Comparison of ENCODE assay signal across 12 cellular contexts in genomic region chr11:36565033-36565610, GRCh38. TPM values are rescaled to one million over a fixed set of nuclear protein-coding genes. Genes with fewer than 3 reads are reported as not detected.
DNase-seq lines count a peak whose midpoint lies in the region; ATAC-seq and TF ChIP-seq lines count a peak whose summit lies in the region.
"Had no signal": no experiment of that assay in that cellular context is flagged by ENCODE, and none has a peak within 500 bp of the region (broad histone marks: within the 10 kb centered on the region; RNA-seq: fewer than 3 reads in every experiment).

No MANE protein-coding gene starts in this region.

- no peak for TF ChIP-seq CTCF in stomach (IDR thresholded peaks at IDR 0.05)

- H3K27ac Mint-ChIP-seq in activated naive CD8-positive, alpha-beta T cell, result no peak overlapping the region
- no peak overlapping the region for H3K27ac Mint-ChIP-seq in activated naive CD8-positive, alpha-beta T cell treated with anti-CD3 and anti-CD28 coated beads, Interleukin-2, amount 50 U/mL, for 24 hours

- H3K4me1 Mint-ChIP-seq in activated naive CD8-positive, alpha-beta T cell (ENCODE audit: low read depth), result peaks cover 5% of the 10 kb centered on the region
- peaks cover 4% of the 10 kb centered on the region for H3K4me1 Mint-ChIP-seq in activated naive CD8-positive, alpha-beta T cell treated with anti-CD3 and anti-CD28 coated beads, Interleukin-2, amount 50 U/mL, for 24 hours

- no peaks in the 10 kb centered on the region for H3K9me3 Mint-ChIP-seq in activated naive CD8-positive, alpha-beta T cell (ENCODE audit: low read depth)
- no peaks in the 10 kb centered on the region for H3K9me3 Mint-ChIP-seq in activated naive CD8-positive, alpha-beta T cell treated with anti-CD3 and anti-CD28 coated beads, Interleukin-2, amount 50 U/mL, for 24 hours

- H3K27me3 Mint-ChIP-seq in activated naive CD8-positive, alpha-beta T cell, result peaks cover 33% of the 10 kb centered on the region
- peaks cover 30% of the 10 kb centered on the region for H3K27me3 Mint-ChIP-seq in activated naive CD8-positive, alpha-beta T cell treated with anti-CD3 and anti-CD28 coated beads, Interleukin-2, amount 50 U/mL, for 24 hours

- TF ChIP-seq EP300 in stomach (IDR thresholded peaks at IDR 0.05), result no peak

- no peaks in the 10 kb centered on the region for H3K36me3 ChIP-seq in stomach
- H3K36me3 ChIP-seq: neutrophil had no signal

- 49 to 64% (median 51%) methylated on average over 6 of the region's 6 CpGs for WGBS in stomach, 5 donors

- DNase-seq in activated naive CD8-positive, alpha-beta T cell treated with anti-CD3 and anti-CD28 coated beads, Interleukin-2, amount 50 U/mL, for 24 hours, result no peak
- DNase-seq in islet precursor cell (peak; percentile 60), stomach (no peak), T-helper 2 cell (no peak), NOMO-1 treated with DMSO at 0.1 percent for 48 hours (lab: John Stamatoyannopoulos, UW; ENCODE audit: unreplicated experiment) (no peak)
- DNase-seq in stimulated activated CD4-positive, alpha-beta T cell treated with anti-CD3 and anti-CD28 coated beads, Interleukin-15, amount 100 ng/mL, for 24 hours, result no peak

- intact Hi-C loops in stomach (cut with DNase I; ENCODE audit: low total_unique reads), result loop anchor here (5.0 to 10.0 kb wide), 2 partner anchors 60 to 107 kb away; no protein-coding TSS in a partner anchor

- peak overlapping the region; percentile 32 to 44 (median 40) for H3K4me3 ChIP-seq in stomach

- peak overlapping the region; percentile 39 for H3K4me3 Mint-ChIP-seq in activated naive CD8-positive, alpha-beta T cell
- H3K4me3 Mint-ChIP-seq in activated naive CD8-positive, alpha-beta T cell treated with anti-CD3 and anti-CD28 coated beads, Interleukin-2, amount 50 U/mL, for 24 hours, result no peak overlapping the region

- H3K36me3 Mint-ChIP-seq in activated naive CD8-positive, alpha-beta T cell, result no peaks in the 10 kb centered on the region
- H3K36me3 Mint-ChIP-seq in activated naive CD8-positive, alpha-beta T cell treated with anti-CD3 and anti-CD28 coated beads, Interleukin-2, amount 50 U/mL, for 24 hours (ENCODE audit: low read depth), result no peaks in the 10 kb centered on the region

- ATAC-seq in activated naive CD8-positive, alpha-beta T cell treated with anti-CD3 and anti-CD28 coated beads, Interleukin-2, amount 50 U/mL, for 24 hours, result no peak
- peak; percentile 58 for ATAC-seq in SK-N-SH treated with all-trans-retinoic acid at 6 μM for 48 hours

- H3K27ac ChIP-seq in stomach, result no peak overlapping the region
- H3K27ac ChIP-seq: neutrophil, RWPE1 had no signal

- H3K9me3 ChIP-seq in stomach, result no peaks in the 10 kb centered on the region
- H3K9me3 ChIP-seq: neutrophil had no signal

- TF ChIP-seq POLR2A in stomach (IDR thresholded peaks at IDR 0.05), result no peak

- H3K4me1 ChIP-seq in stomach, result peaks cover 0 to 9% (median 3%) of the 10 kb centered on the region in 4 donors

- no peaks in the 10 kb centered on the region for H3K27me3 ChIP-seq in stomach

TF ChIP-seq in SK-N-SH treated with all-trans-retinoic acid at 6 μM for 48 hours, 23 proteins besides CTCF, POLR2A, EP300 and RAD21:
- TF ChIP-seq CSDC2 (CRISPR knock-in tag; IDR thresholded peaks at IDR 0.05) (no peak), TCF4 (CRISPR knock-in tag; IDR thresholded peaks at IDR 0.05; ENCODE audit: borderline replicate concordance) (peak; percentile 87; the same call in 1 of the 2 replicates), CSRNP3 (CRISPR knock-in tag; IDR thresholded peaks at IDR 0.05) (0 out of 2 replicates have a peak, but pooled peaks have one; percentile 48)

RNA-seq across cellular contexts. Expression of gene RAG1, which starts 2.7 kb away (rescaled TPM):
- 1 to 10 TPM in 1 of 5 donors, under 1 TPM in 2, not detected in 2; 0.29 to 5.0 (median 0.89) TPM for total RNA-seq in stomach
- polyA plus RNA-seq in stomach, result under 1 TPM; 0.23 to 0.56 (median 0.31) TPM

RNA-seq across cellular contexts. Expression of gene IFTAP, which starts 29.2 kb away (rescaled TPM):
- total RNA-seq in stomach, result 10 to 100 TPM; 14.9 to 95.0 (median 28.6) TPM
- polyA plus RNA-seq in stomach, result 10 to 100 TPM; 23.5 to 33.5 (median 31.3) TPM

RNA-seq across cellular contexts. Expression of gene RAG2, which starts 32.9 kb away (rescaled TPM):
- total RNA-seq in stomach, result 10 to 100 TPM in 1 of 5 donors, under 1 TPM in 1, not detected in 3; 0.37 to 17.9 TPM
- not detected for polyA plus RNA-seq in stomach
- total RNA-seq: kidney epithelial cell, M059J had no signal

RNA-seq across cellular contexts. Expression of gene TRAF6, which starts 55.0 kb away (rescaled TPM):
- 10 to 100 TPM in 3 of 5 donors, 1 to 10 TPM in 2; 1.2 to 19.2 (median 11.4) TPM for total RNA-seq in stomach
- 1 to 10 TPM; 2.2 to 3.8 (median 2.3) TPM for polyA plus RNA-seq in stomach
